In the genomic region with DNA sequence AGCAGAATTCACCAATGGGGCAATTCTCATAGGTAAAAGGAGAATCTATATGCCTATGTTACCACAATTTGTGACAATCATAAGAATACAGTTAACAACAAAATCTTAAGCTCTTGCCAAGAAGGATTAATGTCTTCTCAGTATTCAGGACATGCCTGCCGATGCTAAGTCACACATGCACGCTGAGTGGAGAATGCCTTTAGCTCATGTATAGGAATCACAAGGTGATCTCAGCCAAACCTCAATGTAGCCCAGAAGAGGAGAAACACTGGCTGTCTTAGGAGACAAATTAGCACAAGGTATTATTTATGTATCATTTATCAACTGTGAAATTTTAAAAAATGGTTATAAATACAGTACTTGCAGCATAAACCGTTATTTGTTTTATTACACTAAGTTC, we compare ENCODE assay signal across 12 cellular contexts. TPM values are rescaled to one million over a fixed set of nuclear protein-coding genes. Genes with fewer than 3 reads are reported as not detected.
"Had no signal": no experiment of that assay in that cellular context is flagged by ENCODE, and none has a peak within 500 bp of the region (broad histone marks: within the 10 kb centered on the region; RNA-seq: fewer than 3 reads in every experiment).

No MANE protein-coding gene starts in this region.

- ATAC-seq: esophagus mucosa; natural killer cell; stimulated activated memory B cell treated with anti-CD40 and anti-IgM and Interleukin-4, amounts not matched to agents 10 μg/mL and 1 μg/mL and 100 μg/mL, for 72 hours had no signal

- H3K9me3 ChIP-seq: neutrophil had no signal

- H3K36me3 ChIP-seq: neutrophil had no signal

- DNase-seq: activated CD4-positive, alpha-beta T cell treated with anti-CD3 and anti-CD28 coated beads, Interleukin-2, amount 50 U/mL, for 4 hours; activated naive CD4-positive, alpha-beta T cell treated with anti-CD3 and anti-CD28 coated beads, Interleukin-2, amount 10 ng/mL, durations not matched to agents 7 days and 5 days; activated T-cell treated with anti-CD3 and anti-CD28 coated beads, Interleukin-2, amount 50 U/mL, for 1 hour; caudate nucleus; natural killer cell; stimulated activated CD4-positive, alpha-beta T cell treated with anti-CD3 and anti-CD28 coated beads, Interleukin-2, amount 100 ng/mL, for 48 hours; SW 1271 had no signal

- H3K4me3 Mint-ChIP-seq: activated naive CD4-positive, alpha-beta T cell treated with anti-CD3 and anti-CD28 coated beads, Interleukin-2, amount 10 ng/mL, durations not matched to agents 7 days and 5 days; stimulated activated memory B cell treated with anti-CD40 and anti-IgM and Interleukin-4, amounts not matched to agents 10 μg/mL and 1 μg/mL and 100 μg/mL, for 72 hours; T-helper 2 cell treated with Interferon-gamma antibody and Interleukin-4, amounts not matched to agents 5 μg/mL and 100 μg/mL, for 36 hours had no signal

- H3K27ac Mint-ChIP-seq: activated naive CD4-positive, alpha-beta T cell treated with anti-CD3 and anti-CD28 coated beads, Interleukin-2, amount 10 ng/mL, durations not matched to agents 7 days and 5 days; activated T-helper 2 cell treated with anti-CD3 and anti-CD28 coated beads, Interferon-gamma antibody, Interleukin-2, Interleukin-4, amounts not matched to agents 10 μg/mL and 5 μg/mL and 100 μg/mL, durations not matched to agents 14 hours and 24 hours and 36 hours; natural killer cell; stimulated activated memory B cell treated with anti-CD40 and anti-IgM and Interleukin-4, amounts not matched to agents 10 μg/mL and 1 μg/mL and 100 μg/mL, for 72 hours; T-helper 2 cell treated with Interferon-gamma antibody and Interleukin-4, amounts not matched to agents 5 μg/mL and 100 μg/mL, for 36 hours had no signal

RNA-seq across cellular contexts. Expression of gene HTR7, which starts 2.7 kb away (rescaled TPM):
- total RNA-seq: activated T-helper 2 cell treated with anti-CD3 and anti-CD28 coated beads, Interferon-gamma antibody, Interleukin-2, Interleukin-4, amounts not matched to agents 10 μg/mL and 5 μg/mL and 100 μg/mL, durations not matched to agents 14 hours and 24 hours and 36 hours had no signal
